In the genomic region with DNA sequence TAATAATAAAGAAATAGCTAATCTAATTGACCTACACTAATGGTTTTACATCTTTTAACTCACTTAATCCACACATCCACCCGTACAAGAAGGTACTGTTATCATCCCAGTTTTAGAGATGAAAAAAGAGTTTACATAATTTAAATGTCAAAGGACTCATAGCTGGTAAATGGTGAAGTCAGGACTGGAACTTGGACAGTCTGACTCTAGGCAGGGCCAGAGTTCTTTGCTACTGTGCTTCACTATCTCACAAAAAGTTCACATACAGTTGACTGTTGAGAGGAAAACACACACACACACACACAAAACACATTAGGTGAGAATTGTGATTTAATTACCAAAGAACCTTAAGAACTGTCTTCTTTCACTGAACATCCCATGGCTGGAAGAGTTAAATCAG, we compare ENCODE assay signal across 19 cellular contexts.
DNase-seq lines count a peak whose midpoint lies in the region; ATAC-seq and TF ChIP-seq lines count a peak whose summit lies in the region.
"Had no signal": no experiment of that assay in that cellular context is flagged by ENCODE, and none has a peak within 500 bp of the region (broad histone marks: within the 10 kb centered on the region; RNA-seq: fewer than 3 reads in every experiment).

No MANE protein-coding gene starts in this region.

- 23 to 56% (median 33%) methylated on average over 1 of the region's 1 CpG for WGBS in heart left ventricle, 4 donors
- no CpG with 5 or more reads among the region's 1 CpG for WGBS in mesodermal cell (ENCODE audit: insufficient coverage in 2 of 2), 2 experiments

- H3K9me3 ChIP-seq in heart left ventricle, result no peaks in the 10 kb centered on the region
- no peaks in the 10 kb centered on the region for H3K9me3 ChIP-seq in mesodermal cell (ENCODE audit: control insufficient read depth, low read length)
- no peaks in the 10 kb centered on the region for H3K9me3 ChIP-seq in subcutaneous abdominal adipose tissue (ENCODE audit: control insufficient read depth in 5 of 5, low read length in 5 of 5)
- H3K9me3 ChIP-seq: prostate gland had no signal

- peak overlapping the region; percentile 39 for H3K27ac ChIP-seq in VCaP
- H3K27ac ChIP-seq in heart left ventricle, result peak overlapping the region in 9 of 12 donors; percentile 12 to 69 (median 45)
- H3K27ac ChIP-seq in mesodermal cell (ENCODE audit: low read depth, low read length, severe bottlenecking), result peak overlapping the region; percentile 75
- H3K27ac ChIP-seq in subcutaneous abdominal adipose tissue (ENCODE audit: low read depth, low read length), result peak overlapping the region; percentile 85
- H3K27ac ChIP-seq: GM23248, HL-60, prostate gland had no signal

- no peaks in the 10 kb centered on the region for H3K27me3 ChIP-seq in heart left ventricle
- H3K27me3 ChIP-seq in subcutaneous abdominal adipose tissue (ENCODE audit: control insufficient read depth in 5 of 5, insufficient read depth in 4 of 5, low read length in 5 of 5), result no peaks in the 10 kb centered on the region

- intact Hi-C loops in heart left ventricle (cut with DNase I), result no loop called here

- H3K9ac ChIP-seq in subcutaneous abdominal adipose tissue (ENCODE audit: low read length in 5 of 5), result peak overlapping the region in 3 of 5 donors; percentile 35 to 63 (median 46)
- H3K9ac ChIP-seq: GM23248 had no signal

- H3K4me3 ChIP-seq in heart left ventricle (no peak overlapping the region), mesodermal cell (ENCODE audit: extremely low read depth, insufficient read depth, low read length, poor library complexity, severe bottlenecking) (no peak overlapping the region), subcutaneous abdominal adipose tissue (ENCODE audit: low read depth in 1 of 5, low read length in 5 of 5) (no peak overlapping the region)
- H3K4me3 ChIP-seq: GM23248, prostate gland had no signal

- peaks cover 3 to 72% (median 53%) of the 10 kb centered on the region in 12 donors for H3K4me1 ChIP-seq in heart left ventricle
- peaks cover 29% of the 10 kb centered on the region for H3K4me1 ChIP-seq in mesodermal cell (ENCODE audit: control insufficient read depth, insufficient read depth, low read length, poor library complexity, severe bottlenecking)
- H3K4me1 ChIP-seq in subcutaneous abdominal adipose tissue (ENCODE audit: control insufficient read depth in 5 of 5, insufficient read depth in 5 of 5, low read length in 5 of 5), result peaks cover 9 to 62% (median 54%) of the 10 kb centered on the region in 5 donors
- H3K4me1 ChIP-seq: prostate gland had no signal

- ATAC-seq in heart left ventricle (peak in 3 of 4 donors; percentile 43 to 55 (median 51)), HG03442 (IDR thresholded peaks at IDR 0.05; ENCODE audit: unreplicated experiment) (no peak)
- ATAC-seq: activated T-cell treated with anti-CD3 and anti-CD28 coated beads, Interleukin-2, amount 50 U/mL, for 72 hours; natural killer cell treated with Interleukin-12 subunit alpha and Interleukin-12 subunit beta and Interleukin-15 and Interleukin-18, amount 100 ng/mL, for 72 hours had no signal

- TF ChIP-seq CTCF in VCaP (conservative IDR thresholded peaks at IDR 0.05) (no peak), heart left ventricle (IDR thresholded peaks at IDR 0.05) (no peak)

- DNase-seq in heart left ventricle (no peak), NCI-H446 (lab: John Stamatoyannopoulos, UW) (no peak), NCI-H2081 treated with DMSO at 0.1 percent for 48 hours (lab: John Stamatoyannopoulos, UW) (no peak)
- no peak for DNase-seq in stimulated activated naive CD4-positive, alpha-beta T cell (lab: John Stamatoyannopoulos, UW)
- DNase-seq: activated CD4-positive, alpha-beta T cell treated with anti-CD3 and anti-CD28 coated beads for 1 hour; activated naive CD4-positive, alpha-beta T cell treated with anti-CD3 and anti-CD28 coated beads, Interleukin-2, amount 10 ng/mL, durations not matched to agents 7 days and 5 days; activated T-cell treated with anti-CD3 and anti-CD28 coated beads, Interleukin-2, amount 50 U/mL, for 72 hours; GM23248; head of caudate nucleus; NCI-H1417 treated with DMSO at 0.1 percent for 48 hours; NCI-H2171; NCI-H526 treated with DMSO at 0.1 percent for 48 hours had no signal

- TF ChIP-seq POLR2A in heart left ventricle (IDR thresholded peaks at IDR 0.05), result no peak

- H3K36me3 ChIP-seq in heart left ventricle (peaks cover 0 to 7% (median 0%) of the 10 kb centered on the region in 9 donors), mesodermal cell (ENCODE audit: control insufficient read depth, insufficient read depth, low read length) (peaks cover 2% of the 10 kb centered on the region), subcutaneous abdominal adipose tissue (ENCODE audit: control insufficient read depth in 5 of 5, insufficient read depth in 5 of 5, low read length in 5 of 5) (peaks cover 0 to 4% (median 0%) of the 10 kb centered on the region in 5 donors)
- H3K36me3 ChIP-seq: prostate gland had no signal
